Comparison of ENCODE assay signal across 8 cellular contexts in the genomic region with DNA sequence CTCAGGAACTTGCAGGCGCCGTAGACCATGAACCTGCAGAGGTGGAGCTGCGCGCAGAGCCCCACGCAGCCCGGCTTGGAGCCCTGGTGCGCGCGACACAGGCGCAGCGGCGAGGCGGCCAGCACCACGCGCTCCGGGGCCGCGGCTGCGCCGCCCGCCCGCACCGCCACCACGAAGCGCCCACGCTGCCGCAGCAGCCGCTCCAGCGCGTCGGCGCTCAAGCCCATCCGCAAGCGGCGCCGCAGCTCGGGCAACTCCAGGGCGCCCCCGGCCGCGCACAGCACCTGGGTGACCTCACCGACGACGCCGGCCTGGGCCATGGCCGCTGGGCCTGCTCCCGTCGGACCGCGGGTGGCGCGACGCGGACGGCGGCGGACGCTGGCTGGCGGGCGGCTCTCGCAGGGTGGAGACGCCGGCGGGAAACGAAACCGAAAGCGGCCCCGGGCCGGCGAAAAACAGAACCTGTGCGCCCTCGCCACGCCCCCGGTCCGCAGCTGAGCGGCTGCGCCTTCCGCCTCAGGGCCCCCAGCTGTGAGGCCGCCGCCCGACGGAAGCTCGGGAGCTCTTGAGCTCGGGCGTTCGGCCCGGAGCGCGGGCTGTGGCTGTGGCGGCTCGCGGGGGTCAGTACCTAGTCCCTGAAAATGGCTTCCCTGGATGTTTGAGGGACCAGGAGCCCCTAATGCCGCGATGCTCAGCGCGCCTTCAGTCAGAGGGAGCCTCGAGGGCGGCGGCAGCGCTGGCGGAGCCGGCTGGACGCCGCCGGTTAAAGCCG. TPM values are rescaled to one million over a fixed set of nuclear protein-coding genes. Genes with fewer than 3 reads are reported as not detected.
DNase-seq lines count a peak whose midpoint lies in the region; ATAC-seq and TF ChIP-seq lines count a peak whose summit lies in the region.

A gene with protein sequence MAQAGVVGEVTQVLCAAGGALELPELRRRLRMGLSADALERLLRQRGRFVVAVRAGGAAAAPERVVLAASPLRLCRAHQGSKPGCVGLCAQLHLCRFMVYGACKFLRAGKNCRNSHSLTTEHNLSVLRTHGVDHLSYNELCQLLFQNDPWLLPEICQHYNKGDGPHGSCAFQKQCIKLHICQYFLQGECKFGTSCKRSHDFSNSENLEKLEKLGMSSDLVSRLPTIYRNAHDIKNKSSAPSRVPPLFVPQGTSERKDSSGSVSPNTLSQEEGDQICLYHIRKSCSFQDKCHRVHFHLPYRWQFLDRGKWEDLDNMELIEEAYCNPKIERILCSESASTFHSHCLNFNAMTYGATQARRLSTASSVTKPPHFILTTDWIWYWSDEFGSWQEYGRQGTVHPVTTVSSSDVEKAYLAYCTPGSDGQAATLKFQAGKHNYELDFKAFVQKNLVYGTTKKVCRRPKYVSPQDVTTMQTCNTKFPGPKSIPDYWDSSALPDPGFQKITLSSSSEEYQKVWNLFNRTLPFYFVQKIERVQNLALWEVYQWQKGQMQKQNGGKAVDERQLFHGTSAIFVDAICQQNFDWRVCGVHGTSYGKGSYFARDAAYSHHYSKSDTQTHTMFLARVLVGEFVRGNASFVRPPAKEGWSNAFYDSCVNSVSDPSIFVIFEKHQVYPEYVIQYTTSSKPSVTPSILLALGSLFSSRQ (minus strand): TSS at position 424 of the 772 bp plus-strand sequence. CDS start 104 bp downstream, at position 320.

- peak; percentile 84 for ATAC-seq in GM21423 (IDR thresholded peaks at IDR 0.05; ENCODE audit: unreplicated experiment)

- H3K27me3 Mint-ChIP-seq in activated T-helper 2 cell treated with anti-CD3 and anti-CD28 coated beads, Interferon-gamma antibody, Interleukin-2, Interleukin-4, amounts not matched to agents 10 μg/mL and 5 μg/mL and 100 μg/mL, durations not matched to agents 14 hours and 24 hours and 36 hours (ENCODE audit: low read depth), result peaks cover 4% of the 10 kb centered on the region

- no peaks in the 10 kb centered on the region for H3K36me3 ChIP-seq in HUES6 (ENCODE audit: control insufficient read depth, insufficient read depth, low read length)
- no peaks in the 10 kb centered on the region for H3K36me3 ChIP-seq in Peyer's patch
- no peaks in the 10 kb centered on the region for H3K36me3 ChIP-seq in neural cell (ENCODE audit: insufficient read depth, low read length)
- peaks cover 0 to 1% (median under 1%) of the 10 kb centered on the region in 4 donors for H3K36me3 ChIP-seq in stomach

- H3F3A ChIP-seq in neural cell (ENCODE audit: insufficient read depth, low read length, poor library complexity, severe bottlenecking), result no peaks in the 10 kb centered on the region

- H3K9ac ChIP-seq in HUES6 (ENCODE audit: low read length) (peak within 1 kb of the TSS; percentile 52), neural cell (ENCODE audit: low read length) (no peak within 1 kb of the TSS)

- peaks cover 27% of the 10 kb centered on the region for H3K36me3 Mint-ChIP-seq in activated T-helper 2 cell treated with anti-CD3 and anti-CD28 coated beads, Interferon-gamma antibody, Interleukin-2, Interleukin-4, amounts not matched to agents 10 μg/mL and 5 μg/mL and 100 μg/mL, durations not matched to agents 14 hours and 24 hours and 36 hours (ENCODE audit: low read depth)

- H3K4me1 ChIP-seq in HUES6 (ENCODE audit: control insufficient read depth, insufficient read depth, low read length), result no peaks in the 10 kb centered on the region
- H3K4me1 ChIP-seq in Peyer's patch, result peaks cover 3 to 38% (median 13%) of the 10 kb centered on the region in 4 donors
- peaks cover 36 to 47% (median 41%) of the 10 kb centered on the region in 4 donors for H3K4me1 ChIP-seq in stomach

- H3K4me3 Mint-ChIP-seq in activated T-helper 2 cell treated with anti-CD3 and anti-CD28 coated beads, Interferon-gamma antibody, Interleukin-2, Interleukin-4, amounts not matched to agents 10 μg/mL and 5 μg/mL and 100 μg/mL, durations not matched to agents 14 hours and 24 hours and 36 hours (ENCODE audit: low read depth), result peak within 1 kb of the TSS; percentile 81

- peaks cover 42% of the 10 kb centered on the region for H3K27me3 ChIP-seq in HUES6 (ENCODE audit: control insufficient read depth, insufficient read depth, low read length)
- no peaks in the 10 kb centered on the region for H3K27me3 ChIP-seq in Peyer's patch
- H3K27me3 ChIP-seq in neural cell (ENCODE audit: insufficient read depth, low read depth, low read length), result peaks cover 45% of the 10 kb centered on the region
- no peaks in the 10 kb centered on the region for H3K27me3 ChIP-seq in stomach

- intact Hi-C loops in activated T-helper 2 cell treated with anti-CD3 and anti-CD28 coated beads, Interferon-gamma antibody, Interleukin-2, Interleukin-4, amounts not matched to agents 10 μg/mL and 5 μg/mL and 100 μg/mL, durations not matched to agents 14 hours and 24 hours and 36 hours (cut with micrococcal nuclease), result loop anchor here (2.0 to 10.0 kb wide), 4 partner anchors 114 to 340 kb away; a partner anchor contains a TSS
- intact Hi-C loops in stomach (cut with DNase I; ENCODE audit: low total_unique reads), result no loop called here

- no peak for TF ChIP-seq RAD21 in neural cell (conservative IDR thresholded peaks at IDR 0.05)

- peak in 2 of 6 experiments; percentile 4 to 5 for TF ChIP-seq CTCF in Peyer's patch (IDR thresholded peaks at IDR 0.05)
- TF ChIP-seq CTCF in neural cell (IDR thresholded peaks at IDR 0.05; ENCODE audit: poor library complexity, severe bottlenecking), result peak; percentile 17
- TF ChIP-seq CTCF in stomach (IDR thresholded peaks at IDR 0.05), result no peak

- H3K27ac ChIP-seq in HUES6 (ENCODE audit: low read depth, low read length), result no peak within 1 kb of the TSS
- peak within 1 kb of the TSS; percentile 80 to 96 (median 96) for H3K27ac ChIP-seq in Peyer's patch
- no peak within 1 kb of the TSS for H3K27ac ChIP-seq in neural cell (ENCODE audit: low read length)
- peak within 1 kb of the TSS; percentile 91 to 97 (median 95) for H3K27ac ChIP-seq in stomach

- no peaks in the 10 kb centered on the region for H3K9me2 ChIP-seq in neural cell (ENCODE audit: insufficient read depth, low read length)

- peak within 1 kb of the TSS; percentile 71 for H3K27ac Mint-ChIP-seq in activated T-helper 2 cell treated with anti-CD3 and anti-CD28 coated beads, Interferon-gamma antibody, Interleukin-2, Interleukin-4, amounts not matched to agents 10 μg/mL and 5 μg/mL and 100 μg/mL, durations not matched to agents 14 hours and 24 hours and 36 hours

- no peaks in the 10 kb centered on the region for H4K20me1 ChIP-seq in neural cell (ENCODE audit: insufficient read depth)

- peaks cover 13% of the 10 kb centered on the region for H3K9me3 ChIP-seq in HUES6 (ENCODE audit: control insufficient read depth, insufficient read depth, low read depth, low read length)
- H3K9me3 ChIP-seq in Peyer's patch, result peaks cover 0 to 4% (median 0%) of the 10 kb centered on the region in 4 donors
- peaks cover 4% of the 10 kb centered on the region for H3K9me3 ChIP-seq in neural cell (ENCODE audit: low read length)
- H3K9me3 ChIP-seq in stomach, result peaks cover 0 to 16% (median 13%) of the 10 kb centered on the region in 4 donors

- H3K4me2 ChIP-seq in neural cell (ENCODE audit: low read length), result no peak within 1 kb of the TSS

- DNase-seq in D341Med (ENCODE audit: low spot score) (peak; percentile 81), Peyer's patch (peak; percentile 92 to 97 (median 96)), fibroblast of the conjunctiva (ENCODE audit: low read depth) (peak; percentile 75), stomach (peak; percentile 93)
- DNase-seq in activated T-helper 2 cell treated with anti-CD3 and anti-CD28 coated beads, Interferon-gamma antibody, Interleukin-2, Interleukin-4, amounts not matched to agents 10 μg/mL and 5 μg/mL and 100 μg/mL, durations not matched to agents 14 hours and 24 hours and 36 hours (ENCODE audit: low spot score), result peak; percentile 88

- H2AFZ ChIP-seq in neural cell (ENCODE audit: low read depth, low read length), result no peak within 1 kb of the TSS

- TF ChIP-seq POLR2A in Peyer's patch (IDR thresholded peaks at IDR 0.05) (peak; percentile 77 to 86), stomach (IDR thresholded peaks at IDR 0.05) (no peak)

- peaks cover 39% of the 10 kb centered on the region for H3K4me1 Mint-ChIP-seq in activated T-helper 2 cell treated with anti-CD3 and anti-CD28 coated beads, Interferon-gamma antibody, Interleukin-2, Interleukin-4, amounts not matched to agents 10 μg/mL and 5 μg/mL and 100 μg/mL, durations not matched to agents 14 hours and 24 hours and 36 hours (ENCODE audit: low read depth)

- 0 to 3% (median 0%) methylated on average over 14 to 106 of the region's 106 CpGs for WGBS in stomach, 5 donors

- TF ChIP-seq EP300 in neural cell (conservative IDR thresholded peaks at IDR 0.05; ENCODE audit: poor library complexity, severe bottlenecking), result no peak
- no peak for TF ChIP-seq EP300 in stomach (IDR thresholded peaks at IDR 0.05)

- H3K9me3 Mint-ChIP-seq in activated T-helper 2 cell treated with anti-CD3 and anti-CD28 coated beads, Interferon-gamma antibody, Interleukin-2, Interleukin-4, amounts not matched to agents 10 μg/mL and 5 μg/mL and 100 μg/mL, durations not matched to agents 14 hours and 24 hours and 36 hours, result peaks cover 21% of the 10 kb centered on the region

- peak within 1 kb of the TSS; percentile 67 for H3K4me3 ChIP-seq in HUES6 (ENCODE audit: low read depth, low read length)
- peak within 1 kb of the TSS; percentile 51 to 95 (median 82) for H3K4me3 ChIP-seq in Peyer's patch
- H3K4me3 ChIP-seq in neural cell (ENCODE audit: low read length), result peak within 1 kb of the TSS; percentile 59
- peak within 1 kb of the TSS; percentile 66 to 80 (median 74) for H3K4me3 ChIP-seq in stomach

- no peaks in the 10 kb centered on the region for H3K79me2 ChIP-seq in neural cell (replicated peaks; ENCODE audit: insufficient read depth, low read length)

TF ChIP-seq in neural cell, 6 proteins besides CTCF, POLR2A, EP300 and RAD21 (continues in another document):
- TF ChIP-seq SMC3 (conservative IDR thresholded peaks at IDR 0.05; ENCODE audit: poor library complexity) (no peak), TAF1 (IDR thresholded peaks at IDR 0.05; ENCODE audit: low read depth) (no peak), EZH2 (IDR thresholded peaks at IDR 0.05; ENCODE audit: borderline replicate concordance, insufficient read depth, low read length, poor library complexity, severe bottlenecking) (no peak)

RNA-seq across cellular contexts. Expression of the gene that starts here (rescaled TPM):
- 100 to 1,000 TPM; 121 to 184 (median 156) TPM for total RNA-seq in Peyer's patch
- 23.6 and 24.6 TPM in 2 replicates for total RNA-seq in activated T-helper 2 cell treated with anti-CD3 and anti-CD28 coated beads, Interferon-gamma antibody, Interleukin-2, Interleukin-4, amounts not matched to agents 10 μg/mL and 5 μg/mL and 100 μg/mL, durations not matched to agents 14 hours and 24 hours and 36 hours
- 0.44 TPM in 1 of 2 replicates, not detected in the other for polyA plus RNA-seq in neural cell
- not detected in 2 replicates for polyA minus RNA-seq in neural cell
- 100 to 1,000 TPM in 1 of 5 donors, 10 to 100 TPM in 4; 18.7 to 135 (median 53.1) TPM for total RNA-seq in stomach
- polyA plus RNA-seq in stomach, result 10 to 100 TPM; 13.0 to 20.8 (median 19.1) TPM

Comparison
In these comparisons a context has a peak if more than half of its experiments do, and no peak if none do; other contexts are left out.
1. H3K27ac ChIP-seq: peak in Peyer's patch (4 of 4) and stomach (5 of 5); none in HUES6 (single experiment) and neural cell (single experiment).
2. POLR2A ChIP-seq: peak in Peyer's patch (2 of 2); none in stomach (0 of 4).
3. Peak in every context shown above with its lines, with median percentiles within 50 percentile points of each other: DNase-seq and H3K4me3 ChIP-seq.